In the genomic region with DNA sequence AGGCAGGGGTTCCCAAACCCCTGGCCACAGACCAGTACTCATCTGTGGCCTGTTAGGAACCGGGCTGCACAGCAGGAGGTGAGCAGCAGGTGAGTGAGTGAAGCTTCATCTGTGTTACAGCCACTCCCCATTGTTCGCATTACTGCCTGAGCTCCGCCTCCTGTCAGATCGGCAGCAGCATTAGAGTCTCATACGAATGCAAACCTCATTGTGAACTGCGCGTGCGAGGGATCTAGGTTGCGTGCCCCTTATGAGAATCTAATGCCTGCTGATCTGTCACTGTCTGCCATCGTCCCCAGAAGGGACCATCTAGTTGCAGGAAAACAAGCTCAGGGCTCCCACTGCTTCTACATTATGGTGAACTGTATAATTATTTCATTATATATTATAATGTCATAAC, we compare ENCODE assay signal across 17 cellular contexts. TPM values are rescaled to one million over a fixed set of nuclear protein-coding genes. Genes with fewer than 3 reads are reported as not detected.
A peak's percentile ranks its signal among the peaks of the same experiment; 100 is the strongest.
DNase-seq lines count a peak whose midpoint lies in the region; ATAC-seq and TF ChIP-seq lines count a peak whose summit lies in the region.
"Had no signal": no experiment of that assay in that cellular context is flagged by ENCODE, and none has a peak within 500 bp of the region (broad histone marks: within the 10 kb centered on the region; RNA-seq: fewer than 3 reads in every experiment).

No MANE protein-coding gene starts in this region.

- no peak overlapping the region for H3K4me3 Mint-ChIP-seq in activated CD8-positive, alpha-beta memory T cell treated with anti-CD3 and anti-CD28 coated beads, Interleukin-2, amount 10 ng/mL, durations not matched to agents 7 days and 5 days
- H3K4me3 Mint-ChIP-seq: CD4-positive, alpha-beta T cell had no signal

- DNase-seq in NCI-H748 (lab: John Stamatoyannopoulos, UW; ENCODE audit: unreplicated experiment) = peak; percentile 56
- DNase-seq in NCI-H748 treated with DMSO at 0.1 percent for 48 hours (lab: John Stamatoyannopoulos, UW) = no peak
- peak; percentile 73 for DNase-seq in NCI-H69 (lab: John Stamatoyannopoulos, UW)
- peak; percentile 68 for DNase-seq in osteoblast (ENCODE audit: insufficient read length, low spot score, missing footprints)
- no peak for DNase-seq in activated CD8-positive, alpha-beta memory T cell treated with anti-CD3 and anti-CD28 coated beads, Interleukin-2, amount 10 ng/mL, durations not matched to agents 7 days and 5 days
- no peak for DNase-seq in GM23248
- DNase-seq in coronary artery (ENCODE audit: low spot score) = no peak
- DNase-seq: CD4-positive, alpha-beta T cell; EL; H9; NCI-H1694 treated with DMSO at 0.1 percent for 48 hours; NK-92 treated with Interleukin-12 subunit alpha and Interleukin-12 subunit beta, amount 100 ng/mL, for 24 hours had no signal

- H3K4me3 ChIP-seq in HUES64 (ENCODE audit: low read length) (no peak overlapping the region), osteoblast (ENCODE audit: insufficient read depth, low read length) (no peak overlapping the region), GM23248 (no peak overlapping the region), coronary artery (no peak overlapping the region)
- H3K4me3 ChIP-seq: SJCRH30 had no signal

- H3F3A ChIP-seq in GM23248 (ENCODE audit: insufficient read depth) = no peaks in the 10 kb centered on the region

- in situ Hi-C loops in GM23248 (cut with MboI) = no loop called here

- H2AFZ ChIP-seq in osteoblast (ENCODE audit: low read length) (no peak overlapping the region), GM23248 (no peak overlapping the region)

- no peaks in the 10 kb centered on the region for H3K36me3 ChIP-seq in HUES64 (ENCODE audit: insufficient read depth, low read length)
- no peaks in the 10 kb centered on the region for H3K36me3 ChIP-seq in osteoblast (ENCODE audit: insufficient read depth, low read length)
- H3K36me3 ChIP-seq in GM23248 (ENCODE audit: low read depth) = no peaks in the 10 kb centered on the region
- H3K36me3 ChIP-seq: SJCRH30 had no signal

- H3K27ac Mint-ChIP-seq in activated CD8-positive, alpha-beta memory T cell treated with anti-CD3 and anti-CD28 coated beads, Interleukin-2, amount 10 ng/mL, durations not matched to agents 7 days and 5 days = no peak overlapping the region
- H3K27ac Mint-ChIP-seq: CD4-positive, alpha-beta T cell had no signal

- no peaks in the 10 kb centered on the region for H3K27me3 Mint-ChIP-seq in activated CD8-positive, alpha-beta memory T cell treated with anti-CD3 and anti-CD28 coated beads, Interleukin-2, amount 10 ng/mL, durations not matched to agents 7 days and 5 days
- H3K27me3 Mint-ChIP-seq: CD4-positive, alpha-beta T cell had no signal

- 74% methylated on average over 10 of the region's 10 CpGs for WGBS in HUES64
- 71 to 73% methylated on average over 10 of the region's 10 CpGs for WGBS in GM23248 (ENCODE audit: low coverage in 1 of 2, low lambda C conversion rate in 2 of 2, missing lambda C conversion rate in 2 of 2), 2 experiments

- no peak overlapping the region for H3K9ac ChIP-seq in HUES64 (ENCODE audit: low read depth, low read length)
- H3K9ac ChIP-seq in GM23248 = no peak overlapping the region

- H3K9me2 ChIP-seq in GM23248 (ENCODE audit: insufficient read depth) = no peaks in the 10 kb centered on the region

- TF ChIP-seq CTCF in osteoblast (IDR thresholded peaks at IDR 0.05; ENCODE audit: extremely low read depth, low read depth, low read length) (no peak), coronary artery (IDR thresholded peaks at IDR 0.05) (no peak)

- CTCF ChIA-PET in activated CD8-positive, alpha-beta memory T cell treated with anti-CD3 and anti-CD28 coated beads, Interleukin-2, amount 10 ng/mL, durations not matched to agents 7 days and 5 days (lab: Charles Lee) = interaction anchor here (0.8 to 1.5 kb wide), 3 partner anchors 8 to 356 kb away, joined by 3 to 4 read pairs (median 3); no protein-coding TSS in a partner anchor

- H3K36me3 Mint-ChIP-seq in activated CD8-positive, alpha-beta memory T cell treated with anti-CD3 and anti-CD28 coated beads, Interleukin-2, amount 10 ng/mL, durations not matched to agents 7 days and 5 days = no peaks in the 10 kb centered on the region
- H3K36me3 Mint-ChIP-seq: IgD-negative memory B cell had no signal

- H3K4me1 ChIP-seq in HUES64 (ENCODE audit: insufficient read depth, low read length) (peaks cover 17% of the 10 kb centered on the region), osteoblast (ENCODE audit: insufficient read depth, low read length) (no peaks in the 10 kb centered on the region), GM23248 (ENCODE audit: insufficient read depth) (no peaks in the 10 kb centered on the region)

- no peak for ATAC-seq in activated CD8-positive, alpha-beta memory T cell treated with anti-CD3 and anti-CD28 coated beads, Interleukin-2, amount 10 ng/mL, durations not matched to agents 7 days and 5 days

- H3K9me3 ChIP-seq in HUES64 (ENCODE audit: insufficient read depth, low read depth, low read length) (no peaks in the 10 kb centered on the region), osteoblast (ENCODE audit: low read depth, low read length) (no peaks in the 10 kb centered on the region), GM23248 (ENCODE audit: low read depth) (no peaks in the 10 kb centered on the region)
- H3K9me3 ChIP-seq: SJCRH30 had no signal

- no peaks in the 10 kb centered on the region for H4K20me1 ChIP-seq in osteoblast (ENCODE audit: insufficient read depth, low read length)
- H4K20me1 ChIP-seq in GM23248 (ENCODE audit: insufficient read depth) = no peaks in the 10 kb centered on the region

- peaks cover 13% of the 10 kb centered on the region for H3K4me1 Mint-ChIP-seq in activated CD8-positive, alpha-beta memory T cell treated with anti-CD3 and anti-CD28 coated beads, Interleukin-2, amount 10 ng/mL, durations not matched to agents 7 days and 5 days

- H3K79me2 ChIP-seq in osteoblast (ENCODE audit: insufficient read depth, low read length) (no peaks in the 10 kb centered on the region), GM23248 (ENCODE audit: insufficient read depth) (no peaks in the 10 kb centered on the region)

- H3K27me3 ChIP-seq in HUES64 (ENCODE audit: insufficient read depth, low read length) (no peaks in the 10 kb centered on the region), osteoblast (ENCODE audit: insufficient read depth, low read length) (no peaks in the 10 kb centered on the region), GM23248 (replicated peaks; ENCODE audit: insufficient read depth) (no peaks in the 10 kb centered on the region)
- H3K27me3 ChIP-seq: SJCRH30 had no signal

- H3K9me3 Mint-ChIP-seq in activated CD8-positive, alpha-beta memory T cell treated with anti-CD3 and anti-CD28 coated beads, Interleukin-2, amount 10 ng/mL, durations not matched to agents 7 days and 5 days (ENCODE audit: low read depth) = no peaks in the 10 kb centered on the region
- H3K9me3 Mint-ChIP-seq: CD4-positive, alpha-beta T cell; IgD-negative memory B cell had no signal

- H3K4me2 ChIP-seq in osteoblast (ENCODE audit: insufficient read depth, low read length) (no peak overlapping the region), GM23248 (ENCODE audit: unreplicated experiment) (no peak overlapping the region)

- H3K27ac ChIP-seq in HUES64 (ENCODE audit: low read depth, low read length) (peak overlapping the region; percentile 14; the same call in 1 of the 2 replicates), osteoblast (ENCODE audit: low read depth, low read length) (no peak overlapping the region), GM23248 (no peak overlapping the region), coronary artery (no peak overlapping the region)
- H3K27ac ChIP-seq: RWPE1, SJCRH30 had no signal

RNA-seq across cellular contexts. Expression of a gene that starts 25.1 kb away (rescaled TPM):
- 63.3 TPM for polyA plus RNA-seq in HUES64 (2013, experiment 1 of 2)
- polyA plus RNA-seq in HUES64 (2013, experiment 2 of 2) = 70.4 TPM
- total RNA-seq in osteoblast = 1.4 and 1.8 TPM in 2 replicates
- 10 to 100 TPM; 65.9 to 70.4 TPM for total RNA-seq in activated CD8-positive, alpha-beta memory T cell treated with anti-CD3 and anti-CD28 coated beads, Interleukin-2, amount 10 ng/mL, durations not matched to agents 7 days and 5 days
- 8.5 and 20.6 TPM in 2 replicates for total RNA-seq in GM23248 (2014; rRNA removed; shearing (Covaris generic))
- 11.9 and 12.8 TPM in 2 replicates for polyA plus RNA-seq in GM23248 (2016; fragmentation: Nextera tagmentation; extraction: Ambion mirVana)

RNA-seq across cellular contexts. Expression of a gene that starts 39.0 kb away (rescaled TPM):
- polyA plus RNA-seq in HUES64 (2013, experiment 1 of 2) = not detected
- not detected for polyA plus RNA-seq in HUES64 (2013, experiment 2 of 2)
- total RNA-seq in osteoblast = not detected in 2 replicates
- total RNA-seq in activated CD8-positive, alpha-beta memory T cell treated with anti-CD3 and anti-CD28 coated beads, Interleukin-2, amount 10 ng/mL, durations not matched to agents 7 days and 5 days = not detected
- not detected in 2 replicates for total RNA-seq in GM23248 (2014; rRNA removed; shearing (Covaris generic))
- polyA plus RNA-seq in GM23248 (2016; fragmentation: Nextera tagmentation; extraction: Ambion mirVana) = not detected in 2 replicates
- total RNA-seq: CD4-positive, alpha-beta T cell; H9; SJCRH30; T-helper 2 cell treated with Interferon-gamma antibody and Interleukin-4, amounts not matched to agents 100 ng/mL and 5 ng/mL, for 36 hours had no signal
- polyA plus RNA-seq: IgD-negative memory B cell had no signal

RNA-seq across cellular contexts. Expression of a gene that starts 43.9 kb away (rescaled TPM):
- not detected for polyA plus RNA-seq in HUES64 (2013, experiment 1 of 2)
- not detected for polyA plus RNA-seq in HUES64 (2013, experiment 2 of 2)
- total RNA-seq in osteoblast = not detected in 2 replicates
- not detected for total RNA-seq in activated CD8-positive, alpha-beta memory T cell treated with anti-CD3 and anti-CD28 coated beads, Interleukin-2, amount 10 ng/mL, durations not matched to agents 7 days and 5 days
- not detected in 2 replicates for total RNA-seq in GM23248 (2014; rRNA removed; shearing (Covaris generic))
- not detected in 2 replicates for polyA plus RNA-seq in GM23248 (2016; fragmentation: Nextera tagmentation; extraction: Ambion mirVana)
- total RNA-seq: CD4-positive, alpha-beta T cell; H9; SJCRH30; T-helper 2 cell treated with Interferon-gamma antibody and Interleukin-4, amounts not matched to agents 100 ng/mL and 5 ng/mL, for 36 hours had no signal
- polyA plus RNA-seq: IgD-negative memory B cell had no signal

RNA-seq across cellular contexts. Expression of a gene that starts 46.7 kb away (rescaled TPM):
- not detected for polyA plus RNA-seq in HUES64 (2013, experiment 1 of 2)
- polyA plus RNA-seq in HUES64 (2013, experiment 2 of 2) = not detected
- not detected in 2 replicates for total RNA-seq in osteoblast
- not detected for total RNA-seq in activated CD8-positive, alpha-beta memory T cell treated with anti-CD3 and anti-CD28 coated beads, Interleukin-2, amount 10 ng/mL, durations not matched to agents 7 days and 5 days
- not detected in 2 replicates for total RNA-seq in GM23248 (2014; rRNA removed; shearing (Covaris generic))
- polyA plus RNA-seq in GM23248 (2016; fragmentation: Nextera tagmentation; extraction: Ambion mirVana) = not detected in 2 replicates
- total RNA-seq: CD4-positive, alpha-beta T cell; H9; SJCRH30; T-helper 2 cell treated with Interferon-gamma antibody and Interleukin-4, amounts not matched to agents 100 ng/mL and 5 ng/mL, for 36 hours had no signal
- polyA plus RNA-seq: IgD-negative memory B cell had no signal

RNA-seq across cellular contexts. Expression of a gene that starts 51.0 kb away (rescaled TPM):
- not detected for polyA plus RNA-seq in HUES64 (2013, experiment 1 of 2)
- not detected for polyA plus RNA-seq in HUES64 (2013, experiment 2 of 2)
- not detected in 2 replicates for total RNA-seq in osteoblast
- not detected for total RNA-seq in activated CD8-positive, alpha-beta memory T cell treated with anti-CD3 and anti-CD28 coated beads, Interleukin-2, amount 10 ng/mL, durations not matched to agents 7 days and 5 days
- total RNA-seq in GM23248 (2014; rRNA removed; shearing (Covaris generic)) = not detected in 2 replicates
- polyA plus RNA-seq in GM23248 (2016; fragmentation: Nextera tagmentation; extraction: Ambion mirVana) = not detected in 2 replicates
- total RNA-seq: CD4-positive, alpha-beta T cell; H9; SJCRH30; T-helper 2 cell treated with Interferon-gamma antibody and Interleukin-4, amounts not matched to agents 100 ng/mL and 5 ng/mL, for 36 hours had no signal
- polyA plus RNA-seq: IgD-negative memory B cell had no signal

Comparison
In these comparisons a context has a peak if more than half of its experiments do, and no peak if none do; other contexts are left out.
1. DNase-seq: peak in NCI-H748 (single experiment), NCI-H69 (single experiment) and osteoblast (single experiment); none in NCI-H748 treated with DMSO at 0.1 percent for 48 hours (single experiment), activated CD8-positive, alpha-beta memory T cell treated with anti-CD3 and anti-CD28 coated beads, Interleukin-2, amount 10 ng/mL, durations not matched to agents 7 days and 5 days (single experiment), GM23248 (single experiment) and coronary artery (single experiment).